Comparison of ENCODE assay signal across 17 cellular contexts in genomic region chr1:36137776-36138175, GRCh38. TPM values are rescaled to one million over a fixed set of nuclear protein-coding genes. Genes with fewer than 3 reads are reported as not detected.
A peak's percentile ranks its signal among the peaks of the same experiment; 100 is the strongest.
DNase-seq lines count a peak whose midpoint lies in the region; ATAC-seq and TF ChIP-seq lines count a peak whose summit lies in the region.
"Had no signal": no experiment of that assay in that cellular context is flagged by ENCODE, and none has a peak within 500 bp of the region (broad histone marks: within the 10 kb centered on the region; RNA-seq: fewer than 3 reads in every experiment).

No MANE protein-coding gene starts in this region.

- H3K27ac Mint-ChIP-seq in activated T-cell treated with anti-CD3 and anti-CD28 coated beads, Interleukin-2, amount 50 U/mL, for 24 hours, result peak overlapping the region; percentile 64

- no peaks in the 10 kb centered on the region for H3K27me3 Mint-ChIP-seq in activated T-cell treated with anti-CD3 and anti-CD28 coated beads, Interleukin-2, amount 50 U/mL, for 24 hours
- H3K27me3 Mint-ChIP-seq: CD4-positive, CD25-positive, alpha-beta regulatory T cell had no signal

- TF ChIP-seq POLR2A in esophagus squamous epithelium (IDR thresholded peaks at IDR 0.05), result no peak

- H3K4me1 Mint-ChIP-seq in activated T-cell treated with anti-CD3 and anti-CD28 coated beads, Interleukin-2, amount 50 U/mL, for 24 hours (ENCODE audit: low read depth), result peaks cover 30% of the 10 kb centered on the region

- intact Hi-C loops in esophagus squamous epithelium (cut with DNase I) (no loop called here), tibial artery (cut with DNase I; ENCODE audit: low total_unique reads) (no loop called here)

- H3K4me3 ChIP-seq in esophagus squamous epithelium, result no peak overlapping the region
- H3K4me3 ChIP-seq in tibial artery, result no peak overlapping the region
- H3K4me3 ChIP-seq: heart left ventricle, Peyer's patch, skin epidermis had no signal

- DNase-seq in activated T-cell treated with anti-CD3 and anti-CD28 coated beads, Interleukin-2, amount 50 U/mL, for 24 hours, result no peak
- DNase-seq in activated T-cell treated with anti-CD3 and anti-CD28 coated beads, Interleukin-2, amount 50 U/mL, for 48 hours, result no peak
- DNase-seq in NCI-H446 (lab: John Stamatoyannopoulos, UW), result peak; percentile 74 to 92
- no peak for DNase-seq in esophagus squamous epithelium (lab: John Stamatoyannopoulos, UW)
- DNase-seq in tibial artery, result no peak
- no peak for DNase-seq in UCSD-AML1 (lab: John Stamatoyannopoulos, UW; ENCODE audit: unreplicated experiment)
- DNase-seq in islet precursor cell, result no peak
- DNase-seq: activated naive CD4-positive, alpha-beta T cell; CD4-positive, CD25-positive, alpha-beta regulatory T cell; heart left ventricle; NCI-H774; Peyer's patch; SW 1271 had no signal

- TF ChIP-seq CTCF in esophagus squamous epithelium (IDR thresholded peaks at IDR 0.05) (no peak), tibial artery (IDR thresholded peaks at IDR 0.05) (no peak)

- no peaks in the 10 kb centered on the region for H3K27me3 ChIP-seq in esophagus squamous epithelium
- no peaks in the 10 kb centered on the region for H3K27me3 ChIP-seq in tibial artery
- H3K27me3 ChIP-seq: heart left ventricle, Peyer's patch had no signal

- peaks cover 40 to 91% (median 68%) of the 10 kb centered on the region in 3 donors for H3K4me1 ChIP-seq in esophagus squamous epithelium
- H3K4me1 ChIP-seq in tibial artery, result peaks cover 7 to 83% (median 48%) of the 10 kb centered on the region in 4 donors

- H3K36me3 ChIP-seq in esophagus squamous epithelium (peaks cover 9 to 42% (median 10%) of the 10 kb centered on the region in 3 donors), tibial artery (peaks cover 20 to 38% (median 24%) of the 10 kb centered on the region in 3 donors)

- no peak overlapping the region for H3K4me3 Mint-ChIP-seq in activated T-cell treated with anti-CD3 and anti-CD28 coated beads, Interleukin-2, amount 50 U/mL, for 24 hours

- no peak for ATAC-seq in HG02610 (IDR thresholded peaks at IDR 0.05; ENCODE audit: unreplicated experiment)
- ATAC-seq: heart left ventricle had no signal

- 84 to 92% methylated on average over 2 to 3 of the region's 3 CpGs for WGBS in esophagus squamous epithelium, 2 donors

- H3K9me3 Mint-ChIP-seq in activated T-cell treated with anti-CD3 and anti-CD28 coated beads, Interleukin-2, amount 50 U/mL, for 24 hours, result no peaks in the 10 kb centered on the region
- H3K9me3 Mint-ChIP-seq: CD4-positive, CD25-positive, alpha-beta regulatory T cell had no signal

- H3K9me3 ChIP-seq in esophagus squamous epithelium (no peaks in the 10 kb centered on the region), tibial artery (no peaks in the 10 kb centered on the region)
- H3K9me3 ChIP-seq: heart left ventricle, Peyer's patch had no signal

- H3K27ac ChIP-seq in esophagus squamous epithelium (peak overlapping the region in 3 of 4 donors; percentile 5 to 86 (median 83)), tibial artery (peak overlapping the region; percentile 76 to 77)

- peaks cover 58% of the 10 kb centered on the region for H3K36me3 Mint-ChIP-seq in activated T-cell treated with anti-CD3 and anti-CD28 coated beads, Interleukin-2, amount 50 U/mL, for 24 hours (ENCODE audit: low read depth)

RNA-seq across cellular contexts. Expression of gene TRAPPC3, which starts 11.5 kb away (rescaled TPM):
- 100 to 1,000 TPM in 2 of 4 donors, 10 to 100 TPM in 2; 68.3 to 132 (median 112) TPM for total RNA-seq in esophagus squamous epithelium

RNA-seq across cellular contexts. Expression of gene COL8A2, which starts 12.8 kb away (rescaled TPM):
- 1 to 10 TPM; 4.0 to 7.4 (median 5.1) TPM for total RNA-seq in esophagus squamous epithelium
- total RNA-seq: CD4-positive, CD25-positive, alpha-beta regulatory T cell had no signal

RNA-seq across cellular contexts. Expression of gene MAP7D1, which starts 18.2 kb away (rescaled TPM):
- total RNA-seq in esophagus squamous epithelium, result 100 to 1,000 TPM in 2 of 4 donors, 10 to 100 TPM in 2; 59.4 to 180 (median 92.9) TPM

RNA-seq across cellular contexts. Expression of gene ADPRS, which starts 49.1 kb away (rescaled TPM):
- total RNA-seq in esophagus squamous epithelium, result 10 to 100 TPM; 41.0 to 57.8 (median 48.1) TPM

RNA-seq across cellular contexts. Expression of gene TEKT2, which starts 53.9 kb away (rescaled TPM):
- not detected for total RNA-seq in esophagus squamous epithelium
- total RNA-seq: Daoy, Peyer's patch, ureter had no signal

Comparison
In these comparisons a context has a peak if more than half of its experiments do, and no peak if none do; other contexts are left out.
1. DNase-seq: peak in NCI-H446 (2 of 2); none in activated T-cell treated with anti-CD3 and anti-CD28 coated beads, Interleukin-2, amount 50 U/mL, for 24 hours (single experiment), activated T-cell treated with anti-CD3 and anti-CD28 coated beads, Interleukin-2, amount 50 U/mL, for 48 hours (0 of 2), esophagus squamous epithelium (single experiment), tibial artery (0 of 2), UCSD-AML1 (single experiment) and islet precursor cell (single experiment).